In the genomic region with DNA sequence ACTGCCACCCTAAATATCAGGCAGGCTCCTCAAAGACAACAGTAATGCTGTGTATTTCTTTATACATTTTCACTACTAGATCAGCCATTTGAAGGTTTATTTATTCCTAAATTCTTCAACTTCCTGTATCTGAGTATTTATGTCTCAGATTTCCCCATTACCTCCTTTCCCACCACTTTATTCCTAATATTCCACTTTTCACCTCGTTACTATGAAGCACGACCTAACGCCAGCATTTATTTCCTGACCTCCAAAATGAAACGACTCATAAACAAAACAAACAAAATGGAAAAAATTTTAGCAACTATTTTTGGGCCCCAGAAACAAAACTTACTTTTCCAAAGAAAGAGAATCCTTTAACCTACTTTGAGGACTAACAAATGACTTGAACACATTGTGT, we compare ENCODE assay signal across 1 cellular context.
TF ChIP-seq lines count a peak whose summit lies in the region.

No MANE protein-coding gene starts in this region.

TF ChIP-seq in endothelial cell of umbilical vein, 7 proteins besides CTCF, POLR2A, EP300 and RAD21 (continued from another document):
- TF ChIP-seq JUN (IDR thresholded peaks at IDR 0.05; ENCODE audit: borderline replicate concordance, insufficient read depth, insufficient read length, low read depth), result no peak
- TF ChIP-seq POLR2AphosphoS5 (IDR thresholded peaks at IDR 0.05; ENCODE audit: insufficient read depth, low read depth, low read length), result no peak
- TF ChIP-seq GATA2 (IDR thresholded peaks at IDR 0.05; ENCODE audit: insufficient read depth, insufficient read length, low read depth, low read length), result no peak
- TF ChIP-seq FOS (IDR thresholded peaks at IDR 0.05; ENCODE audit: borderline replicate concordance, insufficient read depth, low read length), result no peak
- TF ChIP-seq MAX (IDR thresholded peaks at IDR 0.05; ENCODE audit: insufficient read depth, insufficient read length), result no peak
